Comparison of ENCODE assay signal across 9 cellular contexts in the genomic region with DNA sequence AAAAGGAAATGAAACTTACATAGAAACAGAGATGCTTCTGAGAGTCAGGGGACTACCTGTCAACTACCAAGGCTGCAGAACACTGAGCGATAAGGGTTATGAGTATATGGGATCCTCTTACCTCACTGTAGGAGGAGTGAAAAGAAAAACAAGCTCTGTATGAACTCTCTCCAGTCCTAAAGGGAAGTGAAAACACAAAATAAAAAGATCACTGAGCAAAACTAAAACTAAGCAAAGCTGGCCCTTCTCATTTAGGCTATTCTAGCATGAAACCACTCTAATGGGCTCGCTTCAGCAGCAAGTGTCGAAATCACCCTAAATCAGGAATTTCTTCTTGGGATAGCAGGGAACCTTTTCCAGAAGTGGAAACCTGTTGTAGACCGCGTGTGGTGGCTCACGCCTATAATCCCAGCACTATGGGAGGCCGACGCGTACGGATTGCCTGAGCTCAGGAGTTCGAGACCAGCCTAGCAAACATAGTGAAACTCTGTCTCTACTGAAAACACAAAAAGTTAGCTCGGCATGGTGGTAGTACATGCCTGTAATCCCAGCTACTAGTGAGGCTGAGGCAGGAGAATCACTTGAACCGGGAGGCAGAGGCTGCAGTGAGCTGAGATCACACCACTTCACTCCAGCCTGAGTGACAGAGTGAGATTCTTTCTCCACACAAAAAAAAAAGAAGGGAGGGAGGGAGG. TPM values are rescaled to one million over a fixed set of nuclear protein-coding genes. Genes with fewer than 3 reads are reported as not detected.
DNase-seq lines count a peak whose midpoint lies in the region; ATAC-seq lines count a peak whose summit lies in the region.
"Had no signal": no experiment of that assay in that cellular context is flagged by ENCODE, and none has a peak within 500 bp of the region (broad histone marks: within the 10 kb centered on the region; RNA-seq: fewer than 3 reads in every experiment).

No MANE protein-coding gene starts in this region.

- ATAC-seq in GM21619 (IDR thresholded peaks at IDR 0.05; ENCODE audit: unreplicated experiment) (peak; percentile 97), HG03280 (IDR thresholded peaks at IDR 0.05; ENCODE audit: unreplicated experiment) (peak; percentile 99)
- peak; percentile 32 for ATAC-seq in stimulated activated effector memory CD8-positive, alpha-beta T cell treated with anti-CD3 and anti-CD28 coated beads, Interleukin-12 subunit alpha, Interleukin-12 subunit beta, amount 100 ng/mL, for 72 hours

- intact Hi-C loops in activated CD4-positive, alpha-beta T cell treated with anti-CD3 and anti-CD28 coated beads, Interleukin-2, amount 10 ng/mL, durations not matched to agents 24 days and 14 days (cut with micrococcal nuclease) = no loop called here

- no peaks in the 10 kb centered on the region for H3K4me1 Mint-ChIP-seq in activated CD4-positive, alpha-beta T cell treated with anti-CD3 and anti-CD28 coated beads, Interleukin-2, amount 10 ng/mL, durations not matched to agents 24 days and 14 days
- H3K4me1 Mint-ChIP-seq in stimulated activated effector memory CD8-positive, alpha-beta T cell treated with anti-CD3 and anti-CD28 coated beads, Interleukin-12 subunit alpha, Interleukin-12 subunit beta, amount 100 ng/mL, for 72 hours = no peaks in the 10 kb centered on the region

- H3K4me3 Mint-ChIP-seq in activated CD4-positive, alpha-beta T cell treated with anti-CD3 and anti-CD28 coated beads, Interleukin-2, amount 10 ng/mL, durations not matched to agents 24 days and 14 days = no peak overlapping the region
- H3K4me3 Mint-ChIP-seq in stimulated activated effector memory CD8-positive, alpha-beta T cell treated with anti-CD3 and anti-CD28 coated beads, Interleukin-12 subunit alpha, Interleukin-12 subunit beta, amount 100 ng/mL, for 72 hours = no peak overlapping the region

- DNase-seq in activated CD4-positive, alpha-beta T cell treated with anti-CD3 and anti-CD28 coated beads, Interleukin-2, amount 10 ng/mL, durations not matched to agents 24 days and 14 days = no peak
- DNase-seq in activated CD4-positive, alpha-beta T cell treated with anti-CD3 and anti-CD28 coated beads, Interleukin-2, amount 50 U/mL, for 48 hours = no peak
- no peak for DNase-seq in stimulated activated effector memory CD8-positive, alpha-beta T cell treated with anti-CD3 and anti-CD28 coated beads, Interleukin-12 subunit alpha, Interleukin-12 subunit beta, amount 100 ng/mL, for 72 hours (ENCODE audit: low spot score in 2 of 2)
- DNase-seq in activated gamma-delta T cell treated with Interleukin-2 at 50 U/mL for 16 hours = no peak
- no peak for DNase-seq in NCI-H2107 (lab: John Stamatoyannopoulos, UW)
- DNase-seq in NCI-H226 = no peak

- no peaks in the 10 kb centered on the region for H3K9me3 Mint-ChIP-seq in activated CD4-positive, alpha-beta T cell treated with anti-CD3 and anti-CD28 coated beads, Interleukin-2, amount 10 ng/mL, durations not matched to agents 24 days and 14 days
- H3K9me3 Mint-ChIP-seq in stimulated activated effector memory CD8-positive, alpha-beta T cell treated with anti-CD3 and anti-CD28 coated beads, Interleukin-12 subunit alpha, Interleukin-12 subunit beta, amount 100 ng/mL, for 72 hours = no peaks in the 10 kb centered on the region

- peaks cover 70% of the 10 kb centered on the region for H3K36me3 Mint-ChIP-seq in activated CD4-positive, alpha-beta T cell treated with anti-CD3 and anti-CD28 coated beads, Interleukin-2, amount 10 ng/mL, durations not matched to agents 24 days and 14 days (ENCODE audit: low read depth)
- H3K36me3 Mint-ChIP-seq in stimulated activated effector memory CD8-positive, alpha-beta T cell treated with anti-CD3 and anti-CD28 coated beads, Interleukin-12 subunit alpha, Interleukin-12 subunit beta, amount 100 ng/mL, for 72 hours = peaks cover 98% of the 10 kb centered on the region

- H3K27ac Mint-ChIP-seq in activated CD4-positive, alpha-beta T cell treated with anti-CD3 and anti-CD28 coated beads, Interleukin-2, amount 10 ng/mL, durations not matched to agents 24 days and 14 days = peak overlapping the region; percentile 2
- no peak overlapping the region for H3K27ac Mint-ChIP-seq in stimulated activated effector memory CD8-positive, alpha-beta T cell treated with anti-CD3 and anti-CD28 coated beads, Interleukin-12 subunit alpha, Interleukin-12 subunit beta, amount 100 ng/mL, for 72 hours

- H3K27me3 Mint-ChIP-seq in activated CD4-positive, alpha-beta T cell treated with anti-CD3 and anti-CD28 coated beads, Interleukin-2, amount 10 ng/mL, durations not matched to agents 24 days and 14 days = no peaks in the 10 kb centered on the region

RNA-seq across cellular contexts. Expression of a gene that starts 27.0 kb away (rescaled TPM):
- 17.5 and 21.0 TPM in 2 replicates for total RNA-seq in activated CD4-positive, alpha-beta T cell treated with anti-CD3 and anti-CD28 coated beads, Interleukin-2, amount 10 ng/mL, durations not matched to agents 24 days and 14 days

RNA-seq across cellular contexts. Expression of a gene that starts 32.3 kb away (rescaled TPM):
- total RNA-seq in activated CD4-positive, alpha-beta T cell treated with anti-CD3 and anti-CD28 coated beads, Interleukin-2, amount 10 ng/mL, durations not matched to agents 24 days and 14 days = not detected in 2 replicates
- total RNA-seq: urinary bladder had no signal

RNA-seq across cellular contexts. Expression of a gene that starts 48.2 kb away (rescaled TPM):
- total RNA-seq in activated CD4-positive, alpha-beta T cell treated with anti-CD3 and anti-CD28 coated beads, Interleukin-2, amount 10 ng/mL, durations not matched to agents 24 days and 14 days = 46.7 and 47.5 TPM in 2 replicates

Comparison
In these comparisons a context has a peak if more than half of its experiments do, and no peak if none do; other contexts are left out.
1. ATAC-seq: peak in every context shown above with its lines; median percentile 99 in HG03280; 97 in GM21619; 32 in stimulated activated effector memory CD8-positive, alpha-beta T cell treated with anti-CD3 and anti-CD28 coated beads, Interleukin-12 subunit alpha, Interleukin-12 subunit beta, amount 100 ng/mL, for 72 hours.